In genomic region chr19:45881909-45882528, GRCh38 we compare ENCODE assay signal across 1 cellular context.
A peak's percentile ranks its signal among the peaks of the same experiment; 100 is the strongest.
TF ChIP-seq lines count a peak whose summit lies in the region.

No MANE protein-coding gene starts in this region.

TF ChIP-seq in HepG2, 621 proteins besides CTCF, POLR2A, EP300 and RAD21 (continued from another document and continues in another):
- TF ChIP-seq ZBTB10 (CRISPR knock-in tag; IDR thresholded peaks at IDR 0.05; ENCODE audit: borderline replicate concordance) (peak; percentile 94), DDIT3 (CRISPR knock-in tag; IDR thresholded peaks at IDR 0.05) (no peak), ZNF891 (CRISPR knock-in tag; IDR thresholded peaks at IDR 0.05) (no peak), POLR2AphosphoS2 (IDR thresholded peaks at IDR 0.05; ENCODE audit: low read depth, low read length) (no peak), ZNF496 (CRISPR knock-in tag; IDR thresholded peaks at IDR 0.05; ENCODE audit: insufficient replicate concordance) (no peak), ZNF569 (CRISPR knock-in tag; IDR thresholded peaks at IDR 0.05; ENCODE audit: borderline replicate concordance) (no peak), ZSCAN12 (CRISPR knock-in tag; IDR thresholded peaks at IDR 0.05) (no peak), ZNF333 (CRISPR knock-in tag; IDR thresholded peaks at IDR 0.05; ENCODE audit: borderline replicate concordance) (no peak), ATF7-NPFF (CRISPR knock-in tag; IDR thresholded peaks at IDR 0.05; ENCODE audit: low read depth) (no peak), BRF2 (CRISPR knock-in tag; IDR thresholded peaks at IDR 0.05) (no peak), RFX1 (IDR thresholded peaks at IDR 0.05) (no peak), POLR2G (IDR thresholded peaks at IDR 0.05; ENCODE audit: low read depth, low read length) (peak; percentile 51), YY1 (IDR thresholded peaks at IDR 0.05; ENCODE audit: insufficient read depth, insufficient replicate concordance, low read depth, low read length) (no peak), KLF13 (CRISPR knock-in tag; IDR thresholded peaks at IDR 0.05) (0 out of 2 replicates have a peak, but pooled peaks have one; percentile 51), MEIS2 (CRISPR knock-in tag; IDR thresholded peaks at IDR 0.05) (peak; percentile 19; the same call in 1 of the 2 replicates), FOXA1 (IDR thresholded peaks at IDR 0.05) (no peak), FOXA1 (CRISPR knock-in tag; IDR thresholded peaks at IDR 0.05) (peak; percentile 61; the same call in 1 of the 2 replicates), FIP1L1 (IDR thresholded peaks at IDR 0.05; ENCODE audit: borderline replicate concordance, insufficient read depth, low read depth, low read length) (no peak), NFIC (IDR thresholded peaks at IDR 0.05; ENCODE audit: low read length) (peak; percentile 69; the same call in 1 of the 2 replicates), ETV5 (CRISPR knock-in tag; IDR thresholded peaks at IDR 0.05; ENCODE audit: borderline replicate concordance) (peak; percentile 73; the same call in 1 of the 2 replicates), PLRG1 (conservative IDR thresholded peaks at IDR 0.05) (no peak), TAF15 (IDR thresholded peaks at IDR 0.05; ENCODE audit: low read depth, low read length, poor library complexity, severe bottlenecking) (no peak), ZIK1 (CRISPR knock-in tag; IDR thresholded peaks at IDR 0.05; ENCODE audit: borderline replicate concordance, low read depth) (no peak), ZNF235 (CRISPR knock-in tag; IDR thresholded peaks at IDR 0.05; ENCODE audit: borderline replicate concordance) (no peak), ZBTB3 (CRISPR knock-in tag; IDR thresholded peaks at IDR 0.05; ENCODE audit: borderline replicate concordance, low read depth) (no peak), ZNF687 (CRISPR knock-in tag; IDR thresholded peaks at IDR 0.05) (no peak; the same call in 1 of the 2 replicates), STAG1 (CRISPR knock-in tag; IDR thresholded peaks at IDR 0.05) (peak; percentile 21; the same call in 1 of the 2 replicates), ZNF546 (CRISPR knock-in tag; conservative IDR thresholded peaks at IDR 0.05) (0 out of 2 replicates have a peak, but pooled peaks have one; percentile 20), ARNT2 (CRISPR knock-in tag; IDR thresholded peaks at IDR 0.05; ENCODE audit: low read depth) (no peak), MEF2D (CRISPR knock-in tag; IDR thresholded peaks at IDR 0.05) (peak; percentile 50; the same call in 1 of the 2 replicates), IRX3 (CRISPR knock-in tag; IDR thresholded peaks at IDR 0.05; ENCODE audit: borderline replicate concordance, low read depth) (no peak)
- TF ChIP-seq, protein P1, sequence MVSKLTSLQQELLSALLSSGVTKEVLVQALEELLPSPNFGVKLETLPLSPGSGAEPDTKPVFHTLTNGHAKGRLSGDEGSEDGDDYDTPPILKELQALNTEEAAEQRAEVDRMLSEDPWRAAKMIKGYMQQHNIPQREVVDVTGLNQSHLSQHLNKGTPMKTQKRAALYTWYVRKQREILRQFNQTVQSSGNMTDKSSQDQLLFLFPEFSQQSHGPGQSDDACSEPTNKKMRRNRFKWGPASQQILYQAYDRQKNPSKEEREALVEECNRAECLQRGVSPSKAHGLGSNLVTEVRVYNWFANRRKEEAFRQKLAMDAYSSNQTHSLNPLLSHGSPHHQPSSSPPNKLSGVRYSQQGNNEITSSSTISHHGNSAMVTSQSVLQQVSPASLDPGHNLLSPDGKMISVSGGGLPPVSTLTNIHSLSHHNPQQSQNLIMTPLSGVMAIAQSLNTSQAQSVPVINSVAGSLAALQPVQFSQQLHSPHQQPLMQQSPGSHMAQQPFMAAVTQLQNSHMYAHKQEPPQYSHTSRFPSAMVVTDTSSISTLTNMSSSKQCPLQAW (CRISPR knock-in tag; IDR thresholded peaks at IDR 0.05): peak; percentile 100
- TF ChIP-seq, protein P2, sequence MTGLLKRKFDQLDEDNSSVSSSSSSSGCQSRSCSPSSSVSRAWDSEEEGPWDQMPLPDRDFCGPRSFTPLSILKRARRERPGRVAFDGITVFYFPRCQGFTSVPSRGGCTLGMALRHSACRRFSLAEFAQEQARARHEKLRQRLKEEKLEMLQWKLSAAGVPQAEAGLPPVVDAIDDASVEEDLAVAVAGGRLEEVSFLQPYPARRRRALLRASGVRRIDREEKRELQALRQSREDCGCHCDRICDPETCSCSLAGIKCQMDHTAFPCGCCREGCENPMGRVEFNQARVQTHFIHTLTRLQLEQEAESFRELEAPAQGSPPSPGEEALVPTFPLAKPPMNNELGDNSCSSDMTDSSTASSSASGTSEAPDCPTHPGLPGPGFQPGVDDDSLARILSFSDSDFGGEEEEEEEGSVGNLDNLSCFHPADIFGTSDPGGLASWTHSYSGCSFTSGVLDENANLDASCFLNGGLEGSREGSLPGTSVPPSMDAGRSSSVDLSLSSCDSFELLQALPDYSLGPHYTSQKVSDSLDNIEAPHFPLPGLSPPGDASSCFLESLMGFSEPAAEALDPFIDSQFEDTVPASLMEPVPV (CRISPR knock-in tag; IDR thresholded peaks at IDR 0.05): peak; percentile 84
- TF ChIP-seq, protein P3, sequence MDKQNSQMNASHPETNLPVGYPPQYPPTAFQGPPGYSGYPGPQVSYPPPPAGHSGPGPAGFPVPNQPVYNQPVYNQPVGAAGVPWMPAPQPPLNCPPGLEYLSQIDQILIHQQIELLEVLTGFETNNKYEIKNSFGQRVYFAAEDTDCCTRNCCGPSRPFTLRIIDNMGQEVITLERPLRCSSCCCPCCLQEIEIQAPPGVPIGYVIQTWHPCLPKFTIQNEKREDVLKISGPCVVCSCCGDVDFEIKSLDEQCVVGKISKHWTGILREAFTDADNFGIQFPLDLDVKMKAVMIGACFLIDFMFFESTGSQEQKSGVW (CRISPR knock-in tag; IDR thresholded peaks at IDR 0.05; ENCODE audit: borderline replicate concordance): no peak
- TF ChIP-seq, protein P4, sequence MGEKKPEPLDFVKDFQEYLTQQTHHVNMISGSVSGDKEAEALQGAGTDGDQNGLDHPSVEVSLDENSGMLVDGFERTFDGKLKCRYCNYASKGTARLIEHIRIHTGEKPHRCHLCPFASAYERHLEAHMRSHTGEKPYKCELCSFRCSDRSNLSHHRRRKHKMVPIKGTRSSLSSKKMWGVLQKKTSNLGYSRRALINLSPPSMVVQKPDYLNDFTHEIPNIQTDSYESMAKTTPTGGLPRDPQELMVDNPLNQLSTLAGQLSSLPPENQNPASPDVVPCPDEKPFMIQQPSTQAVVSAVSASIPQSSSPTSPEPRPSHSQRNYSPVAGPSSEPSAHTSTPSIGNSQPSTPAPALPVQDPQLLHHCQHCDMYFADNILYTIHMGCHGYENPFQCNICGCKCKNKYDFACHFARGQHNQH (CRISPR knock-in tag; IDR thresholded peaks at IDR 0.05): peak; percentile 71; the same call in 1 of the 2 replicates
- TF ChIP-seq, protein P5, sequence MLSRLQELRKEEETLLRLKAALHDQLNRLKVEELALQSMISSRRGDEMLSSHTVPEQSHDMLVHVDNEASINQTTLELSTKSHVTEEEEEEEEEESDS (CRISPR knock-in tag; IDR thresholded peaks at IDR 0.05; ENCODE audit: borderline replicate concordance): 0 out of 2 replicates have a peak, but pooled peaks have one; percentile 65
- TF ChIP-seq, protein P6, sequence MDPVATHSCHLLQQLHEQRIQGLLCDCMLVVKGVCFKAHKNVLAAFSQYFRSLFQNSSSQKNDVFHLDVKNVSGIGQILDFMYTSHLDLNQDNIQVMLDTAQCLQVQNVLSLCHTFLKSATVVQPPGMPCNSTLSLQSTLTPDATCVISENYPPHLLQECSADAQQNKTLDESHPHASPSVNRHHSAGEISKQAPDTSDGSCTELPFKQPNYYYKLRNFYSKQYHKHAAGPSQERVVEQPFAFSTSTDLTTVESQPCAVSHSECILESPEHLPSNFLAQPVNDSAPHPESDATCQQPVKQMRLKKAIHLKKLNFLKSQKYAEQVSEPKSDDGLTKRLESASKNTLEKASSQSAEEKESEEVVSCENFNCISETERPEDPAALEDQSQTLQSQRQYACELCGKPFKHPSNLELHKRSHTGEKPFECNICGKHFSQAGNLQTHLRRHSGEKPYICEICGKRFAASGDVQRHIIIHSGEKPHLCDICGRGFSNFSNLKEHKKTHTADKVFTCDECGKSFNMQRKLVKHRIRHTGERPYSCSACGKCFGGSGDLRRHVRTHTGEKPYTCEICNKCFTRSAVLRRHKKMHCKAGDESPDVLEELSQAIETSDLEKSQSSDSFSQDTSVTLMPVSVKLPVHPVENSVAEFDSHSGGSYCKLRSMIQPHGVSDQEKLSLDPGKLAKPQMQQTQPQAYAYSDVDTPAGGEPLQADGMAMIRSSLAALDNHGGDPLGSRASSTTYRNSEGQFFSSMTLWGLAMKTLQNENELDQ (CRISPR knock-in tag; IDR thresholded peaks at IDR 0.05; ENCODE audit: borderline replicate concordance): no peak
